In genomic region chr3:16768956-16769355, GRCh38 we compare ENCODE assay signal across 1 cellular context.
A peak's percentile ranks its signal among the peaks of the same experiment; 100 is the strongest.
TF ChIP-seq lines count a peak whose summit lies in the region.

No MANE protein-coding gene starts in this region.

TF ChIP-seq in Ishikawa, 13 proteins besides CTCF, POLR2A, EP300 and RAD21 (continued from another document):
- TF ChIP-seq TAF1 (IDR thresholded peaks at IDR 0.05; ENCODE audit: low read depth) (no peak), MAX (IDR thresholded peaks at IDR 0.05) (peak; percentile 34; the same call in 1 of the 2 replicates), TCF12 (IDR thresholded peaks at IDR 0.05; ENCODE audit: low read depth) (peak; percentile 72), CEBPB (IDR thresholded peaks at IDR 0.05) (peak; percentile 82), USF1 (IDR thresholded peaks at IDR 0.05) (no peak), NFIC (IDR thresholded peaks at IDR 0.05) (peak; percentile 95)
